In genomic region chr1:153568367-153569099, GRCh38 we compare ENCODE assay signal across 1 cellular context.
TF ChIP-seq lines count a peak whose summit lies in the region.

No MANE protein-coding gene starts in this region.

TF ChIP-seq in HCT116, 20 proteins besides CTCF, POLR2A, EP300 and RAD21 (continued from another document):
- peak; percentile 78 for TF ChIP-seq TCF7L2 (IDR thresholded peaks at IDR 0.05; ENCODE audit: borderline replicate concordance, extremely low read depth, insufficient read depth, insufficient read length)
- TF ChIP-seq SRF (IDR thresholded peaks at IDR 0.05; ENCODE audit: low read depth) = no peak
- no peak for TF ChIP-seq SIN3A (IDR thresholded peaks at IDR 0.05; ENCODE audit: low read depth)
- peak; percentile 75 for TF ChIP-seq YY1 (IDR thresholded peaks at IDR 0.05; ENCODE audit: extremely low read depth, insufficient replicate concordance, low read depth, low read length)
- no peak for TF ChIP-seq EZH2 (IDR thresholded peaks at IDR 0.05)
- TF ChIP-seq ZNF274 (IDR thresholded peaks at IDR 0.05; ENCODE audit: low read depth, low read length) = no peak
- TF ChIP-seq JUND (IDR thresholded peaks at IDR 0.05) = no peak
- no peak for TF ChIP-seq MAX (IDR thresholded peaks at IDR 0.05)
- peak; percentile 53 for TF ChIP-seq POLR2AphosphoS5 (IDR thresholded peaks at IDR 0.05; ENCODE audit: low read depth, low read length)
- TF ChIP-seq CEBPB (IDR thresholded peaks at IDR 0.05; ENCODE audit: low read depth) = no peak
- no peak for TF ChIP-seq EGR1 (IDR thresholded peaks at IDR 0.05; ENCODE audit: low read depth)
- no peak for TF ChIP-seq ZBTB33 (IDR thresholded peaks at IDR 0.05; ENCODE audit: extremely low read depth, insufficient replicate concordance, low read length)
- no peak for TF ChIP-seq ATF3 (IDR thresholded peaks at IDR 0.05)
TF ChIP-seq in HCT116: peak in this region for 3.
